Comparison of ENCODE assay signal across 21 cellular contexts in genomic region chr6:107202876-107203468, GRCh38.
DNase-seq lines count a peak whose midpoint lies in the region; ATAC-seq, FAIRE-seq and TF ChIP-seq lines count a peak whose summit lies in the region.
"Had no signal": no experiment of that assay in that cellular context is flagged by ENCODE, and none has a peak within 500 bp of the region (broad histone marks: within the 10 kb centered on the region; RNA-seq: fewer than 3 reads in every experiment).

No MANE protein-coding gene starts in this region.

- no peak overlapping the region for H3K23ac ChIP-seq in trophoblast cell (ENCODE audit: low read length)

- WGBS in trophoblast cell (ENCODE audit: extremely low coverage, insufficient coverage, insufficient read length) = no CpG with 5 or more reads among the region's 4 CpGs
- 78% methylated on average over 4 of the region's 4 CpGs for WGBS in HepG2 (ENCODE audit: low lambda C conversion rate)

- H3K9me3 ChIP-seq in trophoblast cell (ENCODE audit: insufficient read depth, low read depth, low read length) (no peaks in the 10 kb centered on the region), HepG2 (ENCODE audit: low read length) (no peaks in the 10 kb centered on the region)

- TF ChIP-seq CTCF in LNCaP clone FGC (IDR thresholded peaks at IDR 0.05; ENCODE audit: control insufficient read depth, extremely low read depth, insufficient read depth) = no peak
- TF ChIP-seq CTCF in HepG2 (CRISPR knock-in tag; IDR thresholded peaks at IDR 0.05) = no peak

- H3K36me3 ChIP-seq in trophoblast cell (ENCODE audit: control insufficient read depth in 1 of 2, insufficient read depth in 2 of 2, low read length in 2 of 2) (no peaks in the 10 kb centered on the region), HepG2 (replicated peaks in 1 of 2; ENCODE audit: control insufficient read depth in 1 of 2, insufficient read depth in 2 of 2, low read length in 2 of 2) (no peaks in the 10 kb centered on the region)

- H4K91ac ChIP-seq in trophoblast cell (ENCODE audit: low read depth, low read length) = no peak overlapping the region

- no peak overlapping the region for H2BK5ac ChIP-seq in trophoblast cell (ENCODE audit: low read depth, low read length, poor library complexity)

- H2AFZ ChIP-seq in trophoblast cell (ENCODE audit: insufficient read depth, low read length, poor library complexity) (no peak overlapping the region), HepG2 (ENCODE audit: low read length) (no peak overlapping the region)

- H3K4ac ChIP-seq in trophoblast cell (ENCODE audit: low read depth, low read length) = no peak overlapping the region

- no peak overlapping the region for H4K8ac ChIP-seq in trophoblast cell (ENCODE audit: low read depth, low read length)

- no peak overlapping the region for H2AK5ac ChIP-seq in trophoblast cell (ENCODE audit: low read length)

- in situ Hi-C loops in HepG2 (cut with HindIII; ENCODE audit: extremely low pct_ligation_motif_present, low pct_unique_long_range_greater_than_20kb) = no loop called here

- FAIRE-seq in HepG2 (lab: Jason Lieb, UNC) = no peak

- H3K27ac ChIP-seq in trophoblast cell (ENCODE audit: low read depth, low read length) = no peak overlapping the region
- H3K27ac ChIP-seq in HepG2 (ENCODE audit: extremely low read length, insufficient read depth, low read length) = no peak overlapping the region
- H3K27ac ChIP-seq: BLaER1 treated with 17β-estradiol and CSF1 and Interleukin-3, amounts not matched to agents 10 nM and 100 nM had no signal

- POLR2A ChIA-PET in HepG2 (lab: Yijun Ruan, JAX) = no interaction called here

- TF ChIP-seq POLR2A in HepG2 (IDR thresholded peaks at IDR 0.05; ENCODE audit: insufficient read depth in 1 of 2, low read depth in 2 of 2, low read length in 2 of 2) = no peak

- TF ChIP-seq EP300 in HepG2 (IDR thresholded peaks at IDR 0.05; ENCODE audit: low read depth in 2 of 2, low read length in 2 of 2) = no peak
- no peak for TF ChIP-seq EP300 in HepG2 (CRISPR knock-in tag; IDR thresholded peaks at IDR 0.05; ENCODE audit: borderline replicate concordance)

- H3K4me2 ChIP-seq in trophoblast cell (ENCODE audit: low read length) (no peak overlapping the region), HepG2 (ENCODE audit: low read depth, low read length) (no peak overlapping the region)
- H3K4me2 ChIP-seq: BLaER1 treated with 17β-estradiol and CSF1 and Interleukin-3, amounts not matched to agents 10 nM and 100 nM had no signal

- H3K79me1 ChIP-seq in trophoblast cell (ENCODE audit: low read length) = peaks cover 2% of the 10 kb centered on the region

- intact Hi-C loops in HepG2 (cut with micrococcal nuclease; ENCODE audit: unreplicated experiment) = no loop called here

- DNase-seq in DMS79 (lab: John Stamatoyannopoulos, UW) = peak; percentile 91
- peak; percentile 61 for DNase-seq in LNCaP clone FGC (ENCODE audit: low read depth)
- peak; percentile 26 for DNase-seq in dermis blood vessel endothelial cell
- peak; percentile 22 to 93 for DNase-seq in trophoblast cell
- no peak for DNase-seq in HepG2 (ENCODE audit: low spot score)
- DNase-seq in occipital lobe (lab: John Stamatoyannopoulos, UW) = no peak
- DNase-seq in activated gamma-delta T cell (lab: John Stamatoyannopoulos, UW) = no peak
- DNase-seq: CD8-positive, alpha-beta memory T cell; GDM1; H9; IMR-90; NCI-H1092; NCI-H1694 treated with DMSO at 0.1 percent for 48 hours; NCI-H2171; NCI-H446 treated with DMSO at 0.1 percent for 48 hours; NCI-H774; OCI-M1; RPMI8226; SHP77 treated with DMSO at 0.1 percent for 48 hours; T-helper 1 cell had no signal

- no TSS peak for BruUV-seq in HepG2 (replicated peaks; lab: Mats Ljungman, UMichigan)

- H3K9ac ChIP-seq in trophoblast cell (ENCODE audit: low read length) = no peak overlapping the region
- H3K9ac ChIP-seq in HepG2 (ENCODE audit: insufficient read depth, low read depth, low read length) = no peak overlapping the region
- H3K9ac ChIP-seq: BLaER1 treated with 17β-estradiol and CSF1 and Interleukin-3, amounts not matched to agents 10 nM and 100 nM had no signal

- TF ChIP-seq RAD21 in HepG2 (CRISPR knock-in tag; IDR thresholded peaks at IDR 0.05) = no peak

- no peaks in the 10 kb centered on the region for H3K79me2 ChIP-seq in trophoblast cell (ENCODE audit: control insufficient read depth, insufficient read depth, low read length, poor library complexity)
- H3K79me2 ChIP-seq in HepG2 (ENCODE audit: insufficient read depth, low read length) = no peaks in the 10 kb centered on the region

- no peak overlapping the region for H2BK120ac ChIP-seq in trophoblast cell (ENCODE audit: insufficient read depth, low read length, poor library complexity)

- no peak overlapping the region for H3K14ac ChIP-seq in trophoblast cell (ENCODE audit: low read length)

- H3K4me1 ChIP-seq in trophoblast cell (ENCODE audit: control insufficient read depth in 1 of 2, insufficient read depth in 2 of 2, low read length in 2 of 2) (no peaks in the 10 kb centered on the region), HepG2 (ENCODE audit: insufficient read depth, low read length) (no peaks in the 10 kb centered on the region)
- H3K4me1 ChIP-seq: BLaER1 treated with 17β-estradiol and CSF1 and Interleukin-3, amounts not matched to agents 10 nM and 100 nM had no signal

- no peak overlapping the region for H2BK12ac ChIP-seq in trophoblast cell (ENCODE audit: low read length)

- no peaks in the 10 kb centered on the region for H4K20me1 ChIP-seq in HepG2 (ENCODE audit: insufficient read depth, low read length)
- H4K20me1 ChIP-seq: BLaER1 treated with 17β-estradiol and CSF1 and Interleukin-3, amounts not matched to agents 10 nM and 100 nM had no signal

- ATAC-seq in HepG2 = no peak

- no peak overlapping the region for H3K4me3 ChIP-seq in LNCaP clone FGC (ENCODE audit: low read depth, low read length)
- H3K4me3 ChIP-seq in trophoblast cell (ENCODE audit: low read depth, low read length) = no peak overlapping the region
- no peak overlapping the region for H3K4me3 ChIP-seq in HepG2 (replicated peaks in 1 of 3; ENCODE audit: insufficient read depth in 1 of 3, low read depth in 2 of 3, low read length in 3 of 3)
- H3K4me3 ChIP-seq: BLaER1 treated with 17β-estradiol and CSF1 and Interleukin-3, amounts not matched to agents 10 nM and 100 nM had no signal

- no peak overlapping the region for H4K12ac ChIP-seq in trophoblast cell (ENCODE audit: low read depth, low read length)

- no peaks in the 10 kb centered on the region for H3K27me3 ChIP-seq in trophoblast cell (ENCODE audit: insufficient read depth, low read length)
- H3K27me3 ChIP-seq in HepG2 (ENCODE audit: control insufficient read depth in 1 of 2, insufficient read depth in 2 of 2, low read length in 2 of 2) = no peaks in the 10 kb centered on the region
- H3K27me3 ChIP-seq: BLaER1 treated with 17β-estradiol and CSF1 and Interleukin-3, amounts not matched to agents 10 nM and 100 nM had no signal

- H3K18ac ChIP-seq in trophoblast cell (ENCODE audit: low read length) = no peak overlapping the region

- CTCF ChIA-PET in HepG2 (lab: Yijun Ruan, JAX; ENCODE audit: low intra/inter-chr PET ratio, low total read pairs) = no interaction called here

TF ChIP-seq in HepG2, 621 proteins besides CTCF, POLR2A, EP300 and RAD21:
- TF ChIP-seq ELF4 (CRISPR knock-in tag; IDR thresholded peaks at IDR 0.05; ENCODE audit: borderline replicate concordance) (no peak), U2AF2 (IDR thresholded peaks at IDR 0.05; ENCODE audit: low read depth, low read length) (no peak), HOXA7 (CRISPR knock-in tag; IDR thresholded peaks at IDR 0.05) (no peak), TBX2 (CRISPR knock-in tag; IDR thresholded peaks at IDR 0.05; ENCODE audit: borderline replicate concordance) (no peak), KDM4B (CRISPR knock-in tag; IDR thresholded peaks at IDR 0.05) (no peak), GATAD1 (CRISPR knock-in tag; IDR thresholded peaks at IDR 0.05) (no peak), ZNF136 (CRISPR knock-in tag; IDR thresholded peaks at IDR 0.05; ENCODE audit: low read depth) (no peak)
TF ChIP-seq in HepG2: peak in this region for 0.

Comparison
In these comparisons a context has a peak if more than half of its experiments do, and no peak if none do; other contexts are left out.
1. DNase-seq: peak in DMS79 (single experiment), LNCaP clone FGC (single experiment), dermis blood vessel endothelial cell (single experiment) and trophoblast cell (2 of 2); none in HepG2 (single experiment), occipital lobe (single experiment) and activated gamma-delta T cell (single experiment).